Comparison of ENCODE assay signal across 1 cellular context in the genomic region with DNA sequence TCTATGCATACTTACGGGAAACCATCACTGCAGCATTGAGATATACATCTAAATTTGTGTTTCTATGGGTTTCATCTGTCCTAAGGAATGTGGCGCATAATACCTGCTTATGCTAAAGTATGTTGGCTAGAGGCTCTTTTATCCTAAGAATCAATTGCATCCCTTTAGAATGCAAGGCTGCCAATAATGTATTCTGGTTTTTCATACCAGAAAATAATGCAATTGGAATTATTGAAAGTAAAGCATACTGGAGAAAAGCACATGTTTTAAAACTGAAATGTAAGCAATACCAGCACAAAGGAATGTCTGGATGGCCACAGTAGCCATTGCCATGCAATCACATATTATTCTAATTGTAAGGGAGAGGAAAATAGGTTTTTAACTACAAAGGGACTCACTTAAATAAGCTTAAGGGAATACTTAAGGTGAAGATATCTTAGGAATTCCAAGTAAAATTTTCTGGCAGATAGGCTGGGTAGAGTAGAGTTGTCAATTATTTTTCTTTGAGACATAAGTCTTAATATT.
TF ChIP-seq lines count a peak whose summit lies in the region.

No MANE protein-coding gene starts in this region.

TF ChIP-seq in H1, 55 proteins besides CTCF, POLR2A, EP300 and RAD21 (continued from another document):
- TF ChIP-seq ATF2 (IDR thresholded peaks at IDR 0.05; ENCODE audit: low read length) (no peak), HDAC6 (IDR thresholded peaks at IDR 0.05; ENCODE audit: low read depth, low read length) (no peak), POU5F1 (IDR thresholded peaks at IDR 0.05; ENCODE audit: low read depth, low read length) (no peak)
